Comparison of ENCODE assay signal across 30 cellular contexts in genomic region chr4:141675384-141675783, GRCh38.
"Had no signal": no experiment of that assay in that cellular context is flagged by ENCODE, and none has a peak within 500 bp of the region (broad histone marks: within the 10 kb centered on the region; RNA-seq: fewer than 3 reads in every experiment).

No MANE protein-coding gene starts in this region.

- H3K27me3 ChIP-seq: adrenal gland, body of pancreas, breast epithelium, Peyer's patch had no signal

- H3K4me3 Mint-ChIP-seq: activated CD4-positive, alpha-beta T cell treated with anti-CD3 and anti-CD28 coated beads for 36 hours; activated CD4-positive, alpha-beta T cell treated with anti-CD3 and anti-CD28 coated beads, Interleukin-2, amount 10 ng/mL, durations not matched to agents 7 days and 5 days; activated CD8-positive, alpha-beta T cell treated with anti-CD3 and anti-CD28 coated beads, Interleukin-2, amount 10 ng/mL, durations not matched to agents 7 days and 5 days; activated naive CD4-positive, alpha-beta T cell treated with anti-CD3 and anti-CD28 coated beads for 36 hours; activated T-cell treated with anti-CD3 and anti-CD28 coated beads, Interleukin-2, amount 50 U/mL, for 24 hours; WTC11 had no signal

- H3K4me3 ChIP-seq: adrenal gland, body of pancreas, breast epithelium, Peyer's patch, SK-N-MC had no signal

- H3K9me3 ChIP-seq: adrenal gland, body of pancreas, breast epithelium, Peyer's patch had no signal

- H3K27ac ChIP-seq: adrenal gland, body of pancreas, breast epithelium, SK-N-MC had no signal

- H3K36me3 ChIP-seq: adrenal gland, breast epithelium, Peyer's patch had no signal

- H3K9me3 Mint-ChIP-seq: activated CD4-positive, alpha-beta T cell treated with anti-CD3 and anti-CD28 coated beads, Interleukin-2, amount 10 ng/mL, durations not matched to agents 7 days and 5 days; activated naive CD4-positive, alpha-beta T cell treated with anti-CD3 and anti-CD28 coated beads for 36 hours; activated naive CD4-positive, alpha-beta T cell treated with anti-CD3 and anti-CD28 coated beads, Interleukin-2, amount 50 U/mL, for 72 hours; activated T-cell treated with anti-CD3 and anti-CD28 coated beads, Interleukin-2, amount 50 U/mL, for 24 hours; activated T-helper 2 cell treated with anti-CD3 and anti-CD28 coated beads, Interferon-gamma antibody, Interleukin-2, Interleukin-4, amounts not matched to agents 10 μg/mL and 5 μg/mL and 100 μg/mL, durations not matched to agents 14 hours and 24 hours and 36 hours; WTC11 had no signal

- H3K36me3 Mint-ChIP-seq: activated naive CD4-positive, alpha-beta T cell treated with anti-CD3 and anti-CD28 coated beads, Interleukin-2, amount 50 U/mL, for 72 hours; WTC11 had no signal

- DNase-seq: activated CD4-positive, alpha-beta T cell treated with anti-CD3 and anti-CD28 coated beads for 36 hours; activated CD4-positive, alpha-beta T cell treated with anti-CD3 and anti-CD28 coated beads, Interleukin-2, amount 10 ng/mL, durations not matched to agents 7 days and 5 days; activated CD4-positive, alpha-beta T cell treated with anti-CD3 and anti-CD28 coated beads, Interleukin-2, amount 50 U/mL, for 48 hours; activated CD8-positive, alpha-beta T cell treated with anti-CD3 and anti-CD28 coated beads, Interleukin-2, amount 10 ng/mL, durations not matched to agents 7 days and 5 days; activated gamma-delta T cell; activated naive CD4-positive, alpha-beta T cell treated with anti-CD3 and anti-CD28 coated beads for 36 hours; activated T-cell treated with anti-CD3 and anti-CD28 coated beads, Interleukin-2, amount 50 U/mL, for 24 hours; adrenal gland; body of pancreas; NCI-H1092 treated with DMSO at 0.1 percent for 48 hours; NCI-H1417; NCI-H146; NCI-H187; NCI-H2029 treated with DMSO at 0.1 percent for 48 hours; NCI-H2107; NCI-H2171; NCI-H510A; NCI-H526; NCI-H748 treated with DMSO at 0.1 percent for 48 hours; NK-92 treated with Interleukin-12 subunit alpha and Interleukin-12 subunit beta, amount 100 ng/mL, for 24 hours; PC-3; Peyer's patch; RPMI8226; SIG-M5 had no signal

- H3K4me1 ChIP-seq: adrenal gland, body of pancreas, breast epithelium had no signal

- H3K4me1 Mint-ChIP-seq: activated CD4-positive, alpha-beta T cell treated with anti-CD3 and anti-CD28 coated beads for 36 hours; activated CD4-positive, alpha-beta T cell treated with anti-CD3 and anti-CD28 coated beads, Interleukin-2, amount 10 ng/mL, durations not matched to agents 7 days and 5 days had no signal

- H3K27me3 Mint-ChIP-seq: activated CD4-positive, alpha-beta T cell treated with anti-CD3 and anti-CD28 coated beads, Interleukin-2, amount 10 ng/mL, durations not matched to agents 7 days and 5 days; activated T-cell treated with anti-CD3 and anti-CD28 coated beads, Interleukin-2, amount 50 U/mL, for 24 hours had no signal

- H3K27ac Mint-ChIP-seq: activated CD4-positive, alpha-beta T cell treated with anti-CD3 and anti-CD28 coated beads for 36 hours; activated CD4-positive, alpha-beta T cell treated with anti-CD3 and anti-CD28 coated beads, Interleukin-2, amount 10 ng/mL, durations not matched to agents 7 days and 5 days; activated CD8-positive, alpha-beta T cell treated with anti-CD3 and anti-CD28 coated beads, Interleukin-2, amount 10 ng/mL, durations not matched to agents 7 days and 5 days; activated naive CD4-positive, alpha-beta T cell treated with anti-CD3 and anti-CD28 coated beads for 36 hours; activated naive CD4-positive, alpha-beta T cell treated with anti-CD3 and anti-CD28 coated beads, Interleukin-2, amount 50 U/mL, for 72 hours; activated T-cell treated with anti-CD3 and anti-CD28 coated beads, Interleukin-2, amount 50 U/mL, for 24 hours; activated T-helper 2 cell treated with anti-CD3 and anti-CD28 coated beads, Interferon-gamma antibody, Interleukin-2, Interleukin-4, amounts not matched to agents 10 μg/mL and 5 μg/mL and 100 μg/mL, durations not matched to agents 14 hours and 24 hours and 36 hours; WTC11 had no signal

- ATAC-seq: activated CD4-positive, alpha-beta T cell treated with anti-CD3 and anti-CD28 coated beads for 36 hours; activated CD4-positive, CD25-positive, alpha-beta regulatory T cell treated with anti-CD3 and anti-CD28 coated beads, Interleukin-2, amount 50 U/mL, for 24 hours; activated CD8-positive, alpha-beta T cell treated with anti-CD3 and anti-CD28 coated beads, Interleukin-2, amount 10 ng/mL, durations not matched to agents 7 days and 5 days; activated naive CD4-positive, alpha-beta T cell treated with anti-CD3 and anti-CD28 coated beads, Interleukin-2, amount 50 U/mL, for 72 hours; body of pancreas; PC-3; WTC11 had no signal
